Comparison of ENCODE assay signal across 22 cellular contexts in the genomic region with DNA sequence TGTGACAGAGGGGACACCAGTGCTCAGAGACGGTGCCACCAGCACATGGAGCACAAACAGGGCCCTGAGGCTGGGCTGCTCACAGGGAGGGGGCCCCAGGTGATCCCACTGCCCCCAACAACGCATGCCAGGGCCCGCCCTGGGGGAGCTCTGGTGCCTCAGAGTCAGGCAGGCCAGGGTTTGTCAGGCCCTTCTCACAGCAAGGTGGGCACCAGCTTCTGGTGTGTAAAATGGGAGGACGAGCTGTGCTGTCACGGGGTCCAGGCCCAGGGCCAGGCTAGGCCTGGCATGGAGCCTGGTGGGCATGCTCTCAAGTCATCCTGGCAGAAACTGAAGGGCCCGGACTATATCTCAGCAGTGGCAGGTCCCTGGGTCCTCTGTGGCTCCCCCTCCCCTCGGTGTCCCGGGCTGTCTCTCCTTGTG. TPM values are rescaled to one million over a fixed set of nuclear protein-coding genes. Genes with fewer than 3 reads are reported as not detected.
DNase-seq lines count a peak whose midpoint lies in the region; ATAC-seq and TF ChIP-seq lines count a peak whose summit lies in the region.
"Had no signal": no experiment of that assay in that cellular context is flagged by ENCODE, and none has a peak within 500 bp of the region (broad histone marks: within the 10 kb centered on the region; RNA-seq: fewer than 3 reads in every experiment).

No MANE protein-coding gene starts in this region.

- peaks cover 52% of the 10 kb centered on the region for H3K36me3 Mint-ChIP-seq in activated naive CD4-positive, alpha-beta T cell treated with anti-CD3 and anti-CD28 coated beads, Interleukin-2, amount 10 ng/mL, durations not matched to agents 7 days and 5 days
- H3K36me3 Mint-ChIP-seq in activated CD4-positive, alpha-beta memory T cell treated with anti-CD3 and anti-CD28 coated beads, Interleukin-2, amount 10 ng/mL, durations not matched to agents 7 days and 5 days (ENCODE audit: low read depth) = peaks cover 73% of the 10 kb centered on the region

- peaks cover 38% of the 10 kb centered on the region for H3K4me1 Mint-ChIP-seq in activated naive CD4-positive, alpha-beta T cell treated with anti-CD3 and anti-CD28 coated beads, Interleukin-2, amount 10 ng/mL, durations not matched to agents 7 days and 5 days
- peaks cover 36% of the 10 kb centered on the region for H3K4me1 Mint-ChIP-seq in activated CD4-positive, alpha-beta memory T cell treated with anti-CD3 and anti-CD28 coated beads, Interleukin-2, amount 10 ng/mL, durations not matched to agents 7 days and 5 days

- peak overlapping the region; percentile 75 for H3K27ac Mint-ChIP-seq in activated naive CD4-positive, alpha-beta T cell treated with anti-CD3 and anti-CD28 coated beads, Interleukin-2, amount 10 ng/mL, durations not matched to agents 7 days and 5 days
- peak overlapping the region; percentile 71 for H3K27ac Mint-ChIP-seq in activated CD4-positive, alpha-beta memory T cell treated with anti-CD3 and anti-CD28 coated beads, Interleukin-2, amount 10 ng/mL, durations not matched to agents 7 days and 5 days

- H3K9me3 Mint-ChIP-seq in activated naive CD4-positive, alpha-beta T cell treated with anti-CD3 and anti-CD28 coated beads, Interleukin-2, amount 10 ng/mL, durations not matched to agents 7 days and 5 days = no peaks in the 10 kb centered on the region
- no peaks in the 10 kb centered on the region for H3K9me3 Mint-ChIP-seq in activated CD4-positive, alpha-beta memory T cell treated with anti-CD3 and anti-CD28 coated beads, Interleukin-2, amount 10 ng/mL, durations not matched to agents 7 days and 5 days

- H3K4me3 Mint-ChIP-seq in activated naive CD4-positive, alpha-beta T cell treated with anti-CD3 and anti-CD28 coated beads, Interleukin-2, amount 10 ng/mL, durations not matched to agents 7 days and 5 days = no peak overlapping the region
- H3K4me3 Mint-ChIP-seq in activated CD4-positive, alpha-beta memory T cell treated with anti-CD3 and anti-CD28 coated beads, Interleukin-2, amount 10 ng/mL, durations not matched to agents 7 days and 5 days = no peak overlapping the region

- DNase-seq in activated naive CD4-positive, alpha-beta T cell treated with anti-CD3 and anti-CD28 coated beads, Interleukin-2, amount 10 ng/mL, durations not matched to agents 7 days and 5 days = no peak
- DNase-seq in activated naive CD4-positive, alpha-beta T cell treated with anti-CD3 and anti-CD28 coated beads, Interleukin-2, amount 50 U/mL, for 16 hours = no peak
- DNase-seq in activated CD4-positive, alpha-beta memory T cell treated with anti-CD3 and anti-CD28 coated beads, Interleukin-2, amount 10 ng/mL, durations not matched to agents 7 days and 5 days = no peak
- DNase-seq in heart right ventricle (peak; percentile 39 to 67), pons (ENCODE audit: low spot score) (peak; percentile 17), NCI-H510A (lab: John Stamatoyannopoulos, UW) (no peak)
- DNase-seq in activated CD4-positive, CD25-positive, alpha-beta regulatory T cell (lab: John Stamatoyannopoulos, UW) = no peak
- DNase-seq: activated CD4-positive, CD25-positive, alpha-beta regulatory T cell treated with anti-CD3 and anti-CD28 coated beads, Interleukin-2, amount 50 U/mL, for 72 hours; Calu3; lower lobe of right lung; NCI-H1694; NCI-H345; NK-92 treated with Interleukin-12 subunit alpha and Interleukin-12 subunit beta, amount 100 ng/mL, for 24 hours had no signal

- POLR2A ChIA-PET in activated CD4-positive, alpha-beta memory T cell treated with anti-CD3 and anti-CD28 coated beads, Interleukin-2, amount 10 ng/mL, durations not matched to agents 7 days and 5 days (lab: Charles Lee) = interaction anchor here (1.3 kb wide), 1 partner anchor 12 kb away, joined by 4 read pairs; no protein-coding TSS in a partner anchor

- peaks cover 0 to 24% (median 17%) of the 10 kb centered on the region in 9 donors for H3K4me1 ChIP-seq in heart right ventricle

- H3K27me3 ChIP-seq in heart right ventricle = no peaks in the 10 kb centered on the region

- no peak for TF ChIP-seq CTCF in heart right ventricle (IDR thresholded peaks at IDR 0.05)

- H3K36me3 ChIP-seq in heart right ventricle = peaks cover 0 to 100% (median 58%) of the 10 kb centered on the region in 9 donors

- intact Hi-C loops in heart right ventricle (cut with DNase I) = no loop called here

- WGBS in heart right ventricle, 2 donors = 53 to 71% methylated on average over 8 of the region's 8 CpGs

- ATAC-seq in heart right ventricle (peak; percentile 59 to 87 (median 75)), GM18519 (IDR thresholded peaks at IDR 0.05; ENCODE audit: low FRiP score, unreplicated experiment) (no peak)

- CTCF ChIA-PET in activated naive CD4-positive, alpha-beta T cell treated with anti-CD3 and anti-CD28 coated beads, Interleukin-2, amount 10 ng/mL, durations not matched to agents 7 days and 5 days (lab: Charles Lee) = interaction anchor here (1.3 to 2.0 kb wide), 4 partner anchors 10 to 230 kb away, joined by 3 to 8 read pairs (median 6); no protein-coding TSS in a partner anchor
- CTCF ChIA-PET in activated CD4-positive, alpha-beta memory T cell treated with anti-CD3 and anti-CD28 coated beads, Interleukin-2, amount 10 ng/mL, durations not matched to agents 7 days and 5 days (lab: Charles Lee) = interaction anchor here (1.4 kb wide), 1 partner anchor 159 kb away, joined by 4 read pairs; no protein-coding TSS in a partner anchor

- H3K27ac ChIP-seq in heart right ventricle = peak overlapping the region in 2 of 10 donors; percentile 9 to 34
- H3K27ac ChIP-seq: epithelial cell of prostate had no signal

- no peaks in the 10 kb centered on the region for H3K27me3 Mint-ChIP-seq in activated naive CD4-positive, alpha-beta T cell treated with anti-CD3 and anti-CD28 coated beads, Interleukin-2, amount 10 ng/mL, durations not matched to agents 7 days and 5 days
- H3K27me3 Mint-ChIP-seq in activated CD4-positive, alpha-beta memory T cell treated with anti-CD3 and anti-CD28 coated beads, Interleukin-2, amount 10 ng/mL, durations not matched to agents 7 days and 5 days = no peaks in the 10 kb centered on the region

- H3K4me3 ChIP-seq in heart right ventricle = no peak overlapping the region
- H3K4me3 ChIP-seq: lower lobe of right lung had no signal

- H3K9me3 ChIP-seq in heart right ventricle = no peaks in the 10 kb centered on the region
- H3K9me3 ChIP-seq: lower lobe of right lung had no signal

RNA-seq across cellular contexts. Expression of a gene that starts 34.5 kb away (rescaled TPM):
- not detected for total RNA-seq in activated CD4-positive, alpha-beta memory T cell treated with anti-CD3 and anti-CD28 coated beads, Interleukin-2, amount 10 ng/mL, durations not matched to agents 7 days and 5 days
- total RNA-seq in heart right ventricle = not detected
- not detected for polyA plus RNA-seq in heart right ventricle
- total RNA-seq: aorta; Calu3; frontal cortex; H4; LHCN-M2; T-helper 1 cell treated with Interleukin-12 subunit alpha and Interleukin-12 subunit beta and Interleukin-4 antibody, amounts not matched to agents 30 ng/mL and 1 ng/mL, for 36 hours; temporal lobe had no signal
- polyA plus RNA-seq: aorta, neural cell had no signal

RNA-seq across cellular contexts. Expression of a gene that starts 48.7 kb away (rescaled TPM):
- 10 to 100 TPM; 23.8 to 24.6 TPM for total RNA-seq in activated CD4-positive, alpha-beta memory T cell treated with anti-CD3 and anti-CD28 coated beads, Interleukin-2, amount 10 ng/mL, durations not matched to agents 7 days and 5 days
- 10 to 100 TPM; 16.6 to 29.5 (median 22.5) TPM for total RNA-seq in heart right ventricle
- polyA plus RNA-seq in heart right ventricle = 10 to 100 TPM; 27.7 to 32.7 TPM

Comparison
In these comparisons a context has a peak if more than half of its experiments do, and no peak if none do; other contexts are left out.
1. DNase-seq: peak in heart right ventricle (2 of 2) and pons (single experiment); none in activated naive CD4-positive, alpha-beta T cell treated with anti-CD3 and anti-CD28 coated beads, Interleukin-2, amount 10 ng/mL, durations not matched to agents 7 days and 5 days (single experiment), activated naive CD4-positive, alpha-beta T cell treated with anti-CD3 and anti-CD28 coated beads, Interleukin-2, amount 50 U/mL, for 16 hours (single experiment), activated CD4-positive, alpha-beta memory T cell treated with anti-CD3 and anti-CD28 coated beads, Interleukin-2, amount 10 ng/mL, durations not matched to agents 7 days and 5 days (single experiment), activated CD4-positive, CD25-positive, alpha-beta regulatory T cell (0 of 4) and NCI-H510A (single experiment).